In genomic region chr9:93501406-93501805, GRCh38 we compare ENCODE assay signal across 10 cellular contexts. TPM values are rescaled to one million over a fixed set of nuclear protein-coding genes. Genes with fewer than 3 reads are reported as not detected.
DNase-seq lines count a peak whose midpoint lies in the region; ATAC-seq, FAIRE-seq and TF ChIP-seq lines count a peak whose summit lies in the region.
"Had no signal": no experiment of that assay in that cellular context is flagged by ENCODE, and none has a peak within 500 bp of the region (broad histone marks: within the 10 kb centered on the region; RNA-seq: fewer than 3 reads in every experiment).

No MANE protein-coding gene starts in this region.

- H3K36me3 Mint-ChIP-seq in activated T-cell treated with anti-CD3 and anti-CD28 coated beads, Interleukin-2, amount 50 U/mL, for 4 hours (ENCODE audit: insufficient read depth): peaks cover 58% of the 10 kb centered on the region

- TF ChIP-seq POLR2A in K562 (conservative IDR thresholded peaks at IDR 0.05) (no peak), transverse colon (IDR thresholded peaks at IDR 0.05) (no peak)

- CTCF ChIA-PET in K562 (lab: Yijun Ruan, JAX; ENCODE audit: low intra/inter-chr PET ratio): no interaction called here

- peak overlapping the region; percentile 78 for H3K4me3 Mint-ChIP-seq in activated T-cell treated with anti-CD3 and anti-CD28 coated beads, Interleukin-2, amount 50 U/mL, for 4 hours

- no peak for TF ChIP-seq CTCF in K562 (IDR thresholded peaks at IDR 0.05 in 2 of 3, conservative IDR thresholded peaks at IDR 0.05 in 1 of 3; ENCODE audit: insufficient read depth in 2 of 3, low read depth in 1 of 3, low read length in 3 of 3)
- TF ChIP-seq CTCF in left lung (IDR thresholded peaks at IDR 0.05): no peak
- no peak for TF ChIP-seq CTCF in transverse colon (IDR thresholded peaks at IDR 0.05)

- peak; percentile 54 for FAIRE-seq in K562 (lab: Jason Lieb, UNC)

- no peaks in the 10 kb centered on the region for H3K9me3 Mint-ChIP-seq in activated T-cell treated with anti-CD3 and anti-CD28 coated beads, Interleukin-2, amount 50 U/mL, for 4 hours

- DNase-seq in activated T-cell treated with anti-CD3 and anti-CD28 coated beads, Interleukin-2, amount 50 U/mL, for 4 hours: no peak
- DNase-seq in activated T-cell treated with anti-CD3 and anti-CD28 coated beads, Interleukin-2, amount 50 U/mL, for 1 hour: no peak
- DNase-seq in K562 (ENCODE audit: extremely low read depth in 1 of 4, low spot score in 3 of 4) (no peak), left lung (no peak), transverse colon (no peak), mesenteric fat pad (ENCODE audit: low spot score) (no peak), GF-D8 (lab: John Stamatoyannopoulos, UW) (no peak)
- DNase-seq: NCI-H446 had no signal

- H3K4me3 ChIP-seq in K562 (no peak overlapping the region), left lung (peak overlapping the region in 1 of 2 donors; percentile 25), transverse colon (peak overlapping the region in 2 of 4 donors; percentile 4 to 33)

- intact Hi-C loops in K562 (cut with micrococcal nuclease) (no loop called here), left lung (cut with DNase I) (no loop called here), transverse colon (cut with DNase I; ENCODE audit: low total_unique reads) (no loop called here)

- no peaks in the 10 kb centered on the region for H3K9me3 ChIP-seq in K562 (replicated peaks; ENCODE audit: control insufficient read depth, insufficient read depth, low read depth, low read length)
- H3K9me3 ChIP-seq in left lung: no peaks in the 10 kb centered on the region
- no peaks in the 10 kb centered on the region for H3K9me3 ChIP-seq in transverse colon

- TF ChIP-seq RAD21 in K562 (CRISPR knock-in tag; conservative IDR thresholded peaks at IDR 0.05 in 1 of 2, IDR thresholded peaks at IDR 0.05 in 1 of 2): no peak

- H3K9me1 ChIP-seq in K562 (ENCODE audit: control insufficient read depth, insufficient read depth, low read length): peaks cover 2% of the 10 kb centered on the region

- BruUV-seq in K562 (replicated peaks; lab: Mats Ljungman, UMichigan): no TSS peak

- WGBS in K562 (ENCODE audit: insufficient coverage, low coverage, missing lambda C conversion rate): 68% methylated on average over 4 of the region's 4 CpGs
- WGBS in transverse colon (ENCODE audit: low coverage in 1 of 2), 2 donors: 47 to 49% methylated on average over 3 to 4 of the region's 4 CpGs

- POLR2A ChIA-PET in K562 (lab: Yijun Ruan, JAX): no interaction called here

- H3K27me3 ChIP-seq in K562 (ENCODE audit: control insufficient read depth in 2 of 2, insufficient read depth in 2 of 2, low read length in 2 of 2) (no peaks in the 10 kb centered on the region), left lung (no peaks in the 10 kb centered on the region), transverse colon (no peaks in the 10 kb centered on the region)

- 0 out of 2 replicates have a peak, but pooled peaks cover 2% of the 10 kb centered on the region for H4K20me1 ChIP-seq in K562 (replicated peaks; ENCODE audit: control insufficient read depth, insufficient read depth, low read length)

- in situ Hi-C loops in K562 (cut with MboI): no loop called here
- in situ Hi-C loops in transverse colon (cut with MboI; ENCODE audit: low pct_ligation_motif_present in 1 of 4, low pct_unique_long_range_greater_than_20kb in 1 of 4, low sequenced_read_pairs in 3 of 4): no loop called here

- H3K27me3 Mint-ChIP-seq in activated T-cell treated with anti-CD3 and anti-CD28 coated beads, Interleukin-2, amount 50 U/mL, for 4 hours (ENCODE audit: low read depth): no peaks in the 10 kb centered on the region

- ATAC-seq in activated T-cell treated with anti-CD3 and anti-CD28 coated beads, Interleukin-2, amount 50 U/mL, for 4 hours: peak; percentile 25 to 30
- no peak for ATAC-seq in K562
- ATAC-seq in left lung: peak; percentile 31
- ATAC-seq in HG03378 (IDR thresholded peaks at IDR 0.05; ENCODE audit: unreplicated experiment): no peak

- peaks cover 88% of the 10 kb centered on the region for H3K36me3 ChIP-seq in K562 (ENCODE audit: control insufficient read depth, insufficient read depth, low read length)
- peaks cover 0 to 41% of the 10 kb centered on the region in 2 donors for H3K36me3 ChIP-seq in left lung
- H3K36me3 ChIP-seq in transverse colon: peaks cover 0 to 29% (median 10%) of the 10 kb centered on the region in 4 donors

- TF ChIP-seq EP300 in K562 (IDR thresholded peaks at IDR 0.05; ENCODE audit: low read length): no peak
- TF ChIP-seq EP300 in transverse colon (IDR thresholded peaks at IDR 0.05; ENCODE audit: low read depth): no peak

- peaks cover 2 to 3% of the 10 kb centered on the region in 2 experiments; a peak in 2 of 5 replicates for H3K4me1 ChIP-seq in K562 (replicated peaks in 1 of 2; ENCODE audit: control insufficient read depth in 2 of 2, insufficient read depth in 2 of 2, low read length in 2 of 2)
- H3K4me1 ChIP-seq in left lung: peaks cover 0 to 62% of the 10 kb centered on the region in 2 donors
- H3K4me1 ChIP-seq in transverse colon: peaks cover 13 to 41% (median 27%) of the 10 kb centered on the region in 4 donors

- peaks cover 58% of the 10 kb centered on the region for H3K79me2 ChIP-seq in K562 (ENCODE audit: control insufficient read depth, insufficient read depth, low read length)

- no peak overlapping the region for H2AFZ ChIP-seq in K562 (ENCODE audit: low read depth, low read length)

- H3K4me2 ChIP-seq in K562 (ENCODE audit: insufficient read depth, low read length): peak overlapping the region; percentile 41

- H3K4me1 Mint-ChIP-seq in activated T-cell treated with anti-CD3 and anti-CD28 coated beads, Interleukin-2, amount 50 U/mL, for 4 hours (ENCODE audit: low read depth): peaks cover 60% of the 10 kb centered on the region

- peak overlapping the region; percentile 40; the same call in 1 of the 3 replicates for H3K27ac ChIP-seq in K562 (ENCODE audit: extremely low read depth, low read depth, low read length)
- H3K27ac ChIP-seq in left lung: peak overlapping the region; percentile 23 to 76
- H3K27ac ChIP-seq in transverse colon: peak overlapping the region; percentile 28 to 61 (median 50)
- H3K27ac ChIP-seq: C4-2B had no signal

- H3K9ac ChIP-seq in K562 (ENCODE audit: insufficient read depth in 1 of 2, low read depth in 2 of 2, low read length in 2 of 2): no peak overlapping the region

TF ChIP-seq in K562, 482 proteins besides CTCF, POLR2A, EP300 and RAD21 (continues in another document):
- TF ChIP-seq FOXM1 (IDR thresholded peaks at IDR 0.05; ENCODE audit: low read depth) (peak; percentile 19; the same call in 1 of the 2 replicates), FOXM1 (CRISPR knock-in tag; IDR thresholded peaks at IDR 0.05; ENCODE audit: low read depth) (no peak)

RNA-seq across cellular contexts. Expression of gene FAM120AOS, which starts 48.0 kb away (rescaled TPM):
- total RNA-seq in activated T-cell treated with anti-CD3 and anti-CD28 coated beads, Interleukin-2, amount 50 U/mL, for 4 hours: 10 to 100 TPM; 30.5 to 36.8 (median 34.4) TPM
- total RNA-seq in K562 (2011; cell fraction: chromatin; rRNA removed; ENCODE audit: low replicate concordance): 28.9 and 38.7 TPM in 2 replicates
- 29.7 and 37.4 TPM in 2 replicates for total RNA-seq in K562 (2011; cell fraction: nucleolus; rRNA removed)
- 28.1 and 29.3 TPM in 2 replicates for total RNA-seq in K562 (2011; cell fraction: nucleoplasm; rRNA removed)
- total RNA-seq in K562 (2014; rRNA removed): 41.4 and 44.4 TPM in 2 replicates
- total RNA-seq in K562 (2014; rRNA removed; fragmentation: Illumina TruSeq; extraction: Trizol): 39.3 and 42.7 TPM in 2 replicates
- 41.7 and 44.3 TPM in 2 replicates for total RNA-seq in K562 (2015; rRNA removed; fragmentation: Illumina TruSeq; extraction: Trizol)
- 39.6 and 43.5 TPM in 2 replicates for total RNA-seq in K562 (2021)
- polyA plus RNA-seq in K562 (2011; rRNA removed): 29.6 and 46.1 TPM in 2 replicates
- polyA plus RNA-seq in K562 (2011; cell fraction: cytosol; rRNA removed): 23.3 and 30.5 TPM in 2 replicates
- 19.8 and 21.6 TPM in 2 replicates for polyA plus RNA-seq in K562 (2011; cell fraction: nucleus; rRNA removed)
- 35.5 and 37.7 TPM in 2 replicates for polyA plus RNA-seq in K562 (2012)
- polyA plus RNA-seq in K562 (2014; fragmentation: Illumina TruSeq; extraction: Trizol): 40.5 and 53.4 TPM in 2 replicates
- polyA plus RNA-seq in K562 (2014; fragmentation: Nextera tagmentation; extraction: Ambion mirVana): 10 to 100 TPM; 18.8 to 19.4 TPM
- polyA plus RNA-seq in K562 (2014; rRNA removed): 39.3 and 41.5 TPM in 2 replicates
- 30.7 and 32.0 TPM in 2 replicates for polyA minus RNA-seq in K562 (2011; rRNA and poly(A)+ RNA removed)
- 10.5 and 19.3 TPM in 2 replicates for polyA minus RNA-seq in K562 (2011; cell fraction: cytosol; rRNA and poly(A)+ RNA removed)
- polyA minus RNA-seq in K562 (2011; cell fraction: nucleus; rRNA and poly(A)+ RNA removed): 16.7 and 21.9 TPM in 2 replicates
- total RNA-seq in left lung: 10 to 100 TPM; 41.2 to 52.9 TPM
- 100 to 1,000 TPM in 1 of 4 donors, 10 to 100 TPM in 3; 68.9 to 108 (median 86.4) TPM for total RNA-seq in transverse colon
- 43.9 TPM for total RNA-seq in mesenteric fat pad

RNA-seq across cellular contexts. Expression of gene FAM120A, which starts 49.9 kb away (rescaled TPM):
- total RNA-seq in activated T-cell treated with anti-CD3 and anti-CD28 coated beads, Interleukin-2, amount 50 U/mL, for 4 hours: 100 to 1,000 TPM; 116 to 124 (median 123) TPM
- 111 and 132 TPM in 2 replicates for total RNA-seq in K562 (2011; cell fraction: chromatin; rRNA removed; ENCODE audit: low replicate concordance)
- 71.4 and 76.6 TPM in 2 replicates for total RNA-seq in K562 (2011; cell fraction: nucleolus; rRNA removed)
- total RNA-seq in K562 (2011; cell fraction: nucleoplasm; rRNA removed): 75.8 and 80.5 TPM in 2 replicates
- 42.2 and 56.2 TPM in 2 replicates for total RNA-seq in K562 (2014; rRNA removed)
- 38.9 and 41.0 TPM in 2 replicates for total RNA-seq in K562 (2014; rRNA removed; fragmentation: Illumina TruSeq; extraction: Trizol)
- total RNA-seq in K562 (2015; rRNA removed; fragmentation: Illumina TruSeq; extraction: Trizol): 59.5 and 62.1 TPM in 2 replicates
- total RNA-seq in K562 (2021): 71.0 and 72.6 TPM in 2 replicates
- 50.4 and 52.3 TPM in 2 replicates for polyA plus RNA-seq in K562 (2011; rRNA removed)
- 34.5 and 41.7 TPM in 2 replicates for polyA plus RNA-seq in K562 (2011; cell fraction: cytosol; rRNA removed)
- 56.2 and 77.0 TPM in 2 replicates for polyA plus RNA-seq in K562 (2011; cell fraction: nucleus; rRNA removed)
- polyA plus RNA-seq in K562 (2012): 40.3 and 51.8 TPM in 2 replicates
- polyA plus RNA-seq in K562 (2014; fragmentation: Illumina TruSeq; extraction: Trizol): 60.3 and 69.6 TPM in 2 replicates
- polyA plus RNA-seq in K562 (2014; fragmentation: Nextera tagmentation; extraction: Ambion mirVana): 10 to 100 TPM in 1 of 2 experiments, 1 to 10 TPM in 1; 8.7 to 10.3 TPM
- polyA plus RNA-seq in K562 (2014; rRNA removed): 34.4 and 47.6 TPM in 2 replicates
- 105 and 107 TPM in 2 replicates for polyA minus RNA-seq in K562 (2011; rRNA and poly(A)+ RNA removed)
- polyA minus RNA-seq in K562 (2011; cell fraction: cytosol; rRNA and poly(A)+ RNA removed): 89.4 and 94.9 TPM in 2 replicates
- 102 and 127 TPM in 2 replicates for polyA minus RNA-seq in K562 (2011; cell fraction: nucleus; rRNA and poly(A)+ RNA removed)
- total RNA-seq in left lung: 100 to 1,000 TPM; 143 to 160 TPM
- total RNA-seq in transverse colon: 100 to 1,000 TPM; 122 to 244 (median 180) TPM
- 98.0 TPM for total RNA-seq in mesenteric fat pad

Comparison
In these comparisons a context has a peak if more than half of its experiments do, and no peak if none do; other contexts are left out.
1. ATAC-seq: peak in activated T-cell treated with anti-CD3 and anti-CD28 coated beads, Interleukin-2, amount 50 U/mL, for 4 hours (2 of 2) and left lung (single experiment); none in K562 (single experiment) and HG03378 (single experiment).
2. Peak in every context shown above with its lines, with median percentiles within 50 percentile points of each other: H3K27ac ChIP-seq.